In the genomic region with DNA sequence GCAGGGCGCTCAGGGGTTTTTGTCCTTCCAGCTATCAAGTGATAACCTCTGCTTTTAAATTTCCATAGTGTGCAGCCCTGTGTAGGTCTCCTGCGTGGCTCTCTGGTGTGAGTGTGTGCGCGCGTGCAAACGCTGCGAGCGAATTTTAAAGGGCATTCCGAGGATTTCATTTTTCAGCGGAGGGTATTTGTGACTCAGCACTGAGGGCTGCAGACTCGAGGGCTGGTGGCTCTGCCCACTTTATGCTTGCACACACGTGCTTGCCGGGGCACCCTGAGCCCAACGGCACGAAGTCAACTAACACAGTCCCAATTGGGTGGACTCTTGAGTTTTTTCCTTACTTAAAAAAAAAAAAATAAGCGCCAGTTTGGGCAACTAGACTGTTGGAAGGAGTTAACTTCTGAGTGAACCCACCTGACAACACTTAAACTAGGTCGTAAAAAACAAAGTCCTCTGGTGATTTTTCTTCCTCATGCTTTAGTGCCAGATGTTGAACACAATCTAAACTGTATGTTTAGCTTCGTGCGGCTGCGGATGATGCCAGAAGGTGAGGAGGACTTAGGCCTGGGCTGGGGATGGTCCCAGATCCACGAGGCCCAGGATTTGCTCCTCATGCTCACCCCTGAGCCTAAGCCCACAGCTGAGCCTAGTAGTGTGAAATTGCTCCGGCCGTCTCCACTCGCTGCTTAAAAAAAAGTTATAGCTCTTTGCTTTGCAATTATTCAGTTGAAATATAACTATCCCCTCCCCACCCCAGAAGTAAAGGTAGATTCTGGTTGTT, we compare ENCODE assay signal across 8 cellular contexts. TPM values are rescaled to one million over a fixed set of nuclear protein-coding genes. Genes with fewer than 3 reads are reported as not detected.
DNase-seq lines count a peak whose midpoint lies in the region; ATAC-seq and TF ChIP-seq lines count a peak whose summit lies in the region.

No MANE protein-coding gene starts in this region.

- H3K9ac ChIP-seq in Karpas-422 (ENCODE audit: low read length), result peak overlapping the region; percentile 45

- peaks cover 56% of the 10 kb centered on the region for H3K27me3 Mint-ChIP-seq in chondrocyte (ENCODE audit: low read depth)

- H3K4me2 ChIP-seq in Karpas-422 (ENCODE audit: low read depth, low read length, poor library complexity, severe bottlenecking), result peak overlapping the region; percentile 99

- H2AFZ ChIP-seq in Karpas-422 (ENCODE audit: low read length) (0 out of 2 replicates have a peak overlapping the region, but pooled peaks have one; percentile 35), neuron (ENCODE audit: low read depth, low read length) (peak overlapping the region; percentile 88)

- H3K9me2 ChIP-seq in Karpas-422 (replicated peaks; ENCODE audit: insufficient read depth, low read length), result no peaks in the 10 kb centered on the region

- no peak overlapping the region for H3K27ac ChIP-seq in Karpas-422 (ENCODE audit: low read length)

- ATAC-seq in HG03097 (IDR thresholded peaks at IDR 0.05; ENCODE audit: low FRiP score, unreplicated experiment), result no peak

- no peaks in the 10 kb centered on the region for H3K27me3 ChIP-seq in Karpas-422 (ENCODE audit: low read length)
- H3K27me3 ChIP-seq in neuron (ENCODE audit: insufficient read depth, low read length), result peaks cover 22% of the 10 kb centered on the region

- H3K4me1 ChIP-seq in Karpas-422 (ENCODE audit: low read length) (peaks cover 76% of the 10 kb centered on the region), neuron (ENCODE audit: insufficient read depth, low read length) (peaks cover 45% of the 10 kb centered on the region)

- H3K4me3 ChIP-seq in Karpas-422 (ENCODE audit: low read length) (peak overlapping the region; percentile 73), neuron (ENCODE audit: low read length) (peak overlapping the region; percentile 68)

- no peak for TF ChIP-seq CTCF in chondrocyte (IDR thresholded peaks at IDR 0.05)

- H3K79me2 ChIP-seq in Karpas-422 (ENCODE audit: low read length), result no peaks in the 10 kb centered on the region

- H3K4me1 Mint-ChIP-seq in chondrocyte (ENCODE audit: low read depth), result peaks cover 49% of the 10 kb centered on the region

- H3K36me3 ChIP-seq in Karpas-422 (ENCODE audit: insufficient read depth, low read length) (no peaks in the 10 kb centered on the region), neuron (ENCODE audit: insufficient read depth, low read length) (no peaks in the 10 kb centered on the region)

- no peak overlapping the region for H3K27ac Mint-ChIP-seq in chondrocyte (ENCODE audit: unreplicated experiment)

- DNase-seq in D341Med (ENCODE audit: low spot score), result peak; percentile 31
- DNase-seq in Karpas-422, result no peak
- no peak for DNase-seq in chondrocyte (ENCODE audit: low spot score)
- no peak for DNase-seq in hippocampal formation (lab: John Stamatoyannopoulos, UW)
- no peak for DNase-seq in activated CD4-positive, CD25-positive, alpha-beta regulatory T cell (lab: John Stamatoyannopoulos, UW)
- DNase-seq in activated CD4-positive, alpha-beta T cell treated with anti-CD3 and anti-CD28 coated beads, Interleukin-2, amount 50 U/mL, for 4 hours, result no peak

- no peaks in the 10 kb centered on the region for H3K9me3 Mint-ChIP-seq in chondrocyte (ENCODE audit: low read depth)

- H4K20me1 ChIP-seq in Karpas-422 (ENCODE audit: insufficient read depth, low read depth, low read length), result no peaks in the 10 kb centered on the region

- H3K9me3 ChIP-seq in Karpas-422 (ENCODE audit: low read length), result no peaks in the 10 kb centered on the region
- H3K9me3 ChIP-seq in neuron (ENCODE audit: low read length), result no peaks in the 10 kb centered on the region

- no peaks in the 10 kb centered on the region for H3K36me3 Mint-ChIP-seq in chondrocyte (ENCODE audit: low read depth)

- peak overlapping the region; percentile 60 for H3K4me3 Mint-ChIP-seq in chondrocyte (ENCODE audit: unreplicated experiment)

RNA-seq across cellular contexts. Expression of gene FGF9, which starts 2.1 kb away (rescaled TPM):
- total RNA-seq in Karpas-422 (2014; rRNA removed; shearing (Covaris generic); ENCODE audit: low replicate concordance), result 0.11 and 2.9 TPM in 2 replicates
- 0.90 to 1.1 TPM (median 1.0 TPM) in 3 replicates for total RNA-seq in chondrocyte
